Comparison of ENCODE assay signal across 8 cellular contexts in genomic region chr7:25894902-25895791, GRCh38.
DNase-seq lines count a peak whose midpoint lies in the region; ATAC-seq and TF ChIP-seq lines count a peak whose summit lies in the region.

No MANE protein-coding gene starts in this region.

- peaks cover 7% of the 10 kb centered on the region for H3K4me1 ChIP-seq in Caco-2

- H3K4me3 ChIP-seq in Caco-2 (ENCODE audit: low read depth, low read length): no peak overlapping the region
- peak overlapping the region; percentile 29 for H3K4me3 ChIP-seq in skeletal muscle cell (ENCODE audit: low read depth, low read length)

- H3K27ac Mint-ChIP-seq in Caco-2 (ENCODE audit: unreplicated experiment): no peak overlapping the region
- H3K27ac Mint-ChIP-seq in T-helper 1 cell treated with Interleukin-12 subunit alpha and Interleukin-12 subunit beta and Interleukin-4 antibody, amounts not matched to agents 30 μg/mL and 1 μg/mL, for 36 hours: peak overlapping the region; percentile 41

- DNase-seq in Caco-2: peak; percentile 46 to 61
- peak; percentile 53 for DNase-seq in HT-29 (ENCODE audit: low spot score)
- peak in 39 of 56 donors; percentile 2 to 69 (median 29) for DNase-seq in amygdala (lab: John Stamatoyannopoulos, UW)
- DNase-seq in hippocampal formation (lab: John Stamatoyannopoulos, UW): peak; percentile 28 to 39
- DNase-seq in skeletal muscle cell (ENCODE audit: low read depth): no peak
- no peak for DNase-seq in NCI-H1092 (lab: John Stamatoyannopoulos, UW)

- ATAC-seq in GM21360 (IDR thresholded peaks at IDR 0.05; ENCODE audit: unreplicated experiment): peak; percentile 64

- no peaks in the 10 kb centered on the region for H3K36me3 ChIP-seq in Caco-2 (ENCODE audit: control insufficient read depth, insufficient read depth, low read length)

- peaks cover 8% of the 10 kb centered on the region for H3K4me1 Mint-ChIP-seq in Caco-2 (ENCODE audit: low read depth, unreplicated experiment)
- peaks cover 27% of the 10 kb centered on the region for H3K4me1 Mint-ChIP-seq in T-helper 1 cell treated with Interleukin-12 subunit alpha and Interleukin-12 subunit beta and Interleukin-4 antibody, amounts not matched to agents 30 μg/mL and 1 μg/mL, for 36 hours (ENCODE audit: low read depth)

- no peaks in the 10 kb centered on the region for H3K36me3 Mint-ChIP-seq in Caco-2 (ENCODE audit: insufficient read depth, unreplicated experiment)
- H3K36me3 Mint-ChIP-seq in T-helper 1 cell treated with Interleukin-12 subunit alpha and Interleukin-12 subunit beta and Interleukin-4 antibody, amounts not matched to agents 30 μg/mL and 1 μg/mL, for 36 hours (ENCODE audit: low read depth): no peaks in the 10 kb centered on the region

- intact Hi-C loops in Caco-2 (cut with micrococcal nuclease; ENCODE audit: unreplicated experiment): loop anchor here (2.0 to 5.0 kb wide), 5 partner anchors 57 to 1266 kb away; no protein-coding TSS in a partner anchor

- TF ChIP-seq CTCF in Caco-2 (IDR thresholded peaks at IDR 0.05; ENCODE audit: insufficient read depth in 1 of 2, low read depth in 1 of 2, low read length in 1 of 2, severe bottlenecking in 1 of 2, unreplicated experiment in 1 of 2): peak; percentile 53 to 61

- H3K9me3 Mint-ChIP-seq in Caco-2 (ENCODE audit: unreplicated experiment): no peaks in the 10 kb centered on the region
- no peaks in the 10 kb centered on the region for H3K9me3 Mint-ChIP-seq in T-helper 1 cell treated with Interleukin-12 subunit alpha and Interleukin-12 subunit beta and Interleukin-4 antibody, amounts not matched to agents 30 μg/mL and 1 μg/mL, for 36 hours

- CTCF ChIA-PET in Caco-2 (lab: Charles Lee): interaction anchor here (0.5 to 5.0 kb wide), 5 partner anchors 10 to 470 kb away, joined by 3 to 40 read pairs (median 3); no protein-coding TSS in a partner anchor

- no peaks in the 10 kb centered on the region for H3K27me3 ChIP-seq in Caco-2 (replicated peaks; ENCODE audit: control insufficient read depth, insufficient read depth, low read length)

- peaks cover 6% of the 10 kb centered on the region for H3K27me3 Mint-ChIP-seq in Caco-2 (ENCODE audit: insufficient read depth, unreplicated experiment)
- peaks cover 11% of the 10 kb centered on the region for H3K27me3 Mint-ChIP-seq in T-helper 1 cell treated with Interleukin-12 subunit alpha and Interleukin-12 subunit beta and Interleukin-4 antibody, amounts not matched to agents 30 μg/mL and 1 μg/mL, for 36 hours (ENCODE audit: low read depth)

- POLR2A ChIA-PET in Caco-2 (lab: Charles Lee): no interaction called here

- H3K4me3 Mint-ChIP-seq in Caco-2 (ENCODE audit: unreplicated experiment): peak overlapping the region; percentile 49
- peak overlapping the region; percentile 56 for H3K4me3 Mint-ChIP-seq in T-helper 1 cell treated with Interleukin-12 subunit alpha and Interleukin-12 subunit beta and Interleukin-4 antibody, amounts not matched to agents 30 μg/mL and 1 μg/mL, for 36 hours

- no TSS peak for BruUV-seq in Caco-2 (replicated peaks; lab: Mats Ljungman, UMichigan)

- no peaks in the 10 kb centered on the region for H3K9me3 ChIP-seq in Caco-2

Comparison
In these comparisons a context has a peak if more than half of its experiments do, and no peak if none do; other contexts are left out.
1. DNase-seq: peak in Caco-2 (2 of 2), HT-29 (single experiment), amygdala (39 of 56) and hippocampal formation (2 of 2); none in skeletal muscle cell (single experiment) and NCI-H1092 (single experiment).